ENCODE assay signal across 21 cellular contexts in the genomic region with DNA sequence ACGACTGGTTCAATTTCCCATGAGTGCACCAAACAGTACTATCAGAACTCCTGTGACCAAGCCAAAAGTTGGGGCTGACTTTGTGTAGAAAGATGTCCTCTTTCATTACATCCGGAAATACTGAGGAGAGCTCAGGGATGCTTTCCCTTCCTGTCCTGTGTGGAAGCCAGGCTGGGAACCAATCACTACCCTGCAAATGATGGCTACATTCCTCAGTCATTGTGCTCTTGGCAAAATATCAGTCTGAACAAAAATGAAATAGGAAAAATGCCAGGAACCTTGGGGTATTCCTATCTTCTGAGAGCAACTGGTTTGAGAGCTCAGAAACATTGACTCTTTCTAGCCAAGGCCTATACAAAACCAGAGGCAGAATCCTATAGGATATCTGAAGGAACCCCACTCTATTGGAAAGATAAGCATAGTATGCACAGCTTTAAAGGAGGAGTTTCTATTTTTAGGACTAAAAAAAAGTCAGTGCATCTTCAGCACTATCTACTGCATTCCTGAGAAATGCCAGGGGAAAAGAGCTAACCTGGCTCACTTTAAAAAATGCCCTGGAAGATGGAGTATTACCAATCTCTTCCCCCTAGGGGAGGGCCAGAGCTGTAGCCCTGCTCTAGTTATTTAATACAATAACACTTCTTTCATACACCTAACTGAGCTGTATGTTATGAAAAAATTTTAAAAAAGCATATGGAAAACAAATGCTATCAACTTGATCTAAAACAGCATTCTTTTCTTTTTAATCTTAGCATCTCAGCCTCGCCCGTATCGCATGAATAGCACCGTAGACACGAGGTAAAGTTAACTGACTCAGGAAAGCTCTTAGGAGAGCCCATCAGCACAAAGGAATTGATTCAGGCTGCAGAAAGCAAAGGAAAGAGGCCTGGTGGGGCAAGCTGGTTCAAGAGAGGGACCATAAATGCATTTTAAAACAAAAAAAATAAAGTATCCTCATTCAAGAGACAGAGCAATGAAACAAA. TPM values are rescaled to one million over a fixed set of nuclear protein-coding genes. Genes with fewer than 3 reads are reported as not detected.
DNase-seq lines count a peak whose midpoint lies in the region; ATAC-seq, FAIRE-seq and TF ChIP-seq lines count a peak whose summit lies in the region.
"Had no signal": no experiment of that assay in that cellular context is flagged by ENCODE, and none has a peak within 500 bp of the region (broad histone marks: within the 10 kb centered on the region; RNA-seq: fewer than 3 reads in every experiment).

No MANE protein-coding gene starts in this region.

- no peak for TF ChIP-seq POLR2A in K562 (conservative IDR thresholded peaks at IDR 0.05)

- H3K36me3 ChIP-seq in A673 (ENCODE audit: insufficient read depth, low read length, poor library complexity, severe bottlenecking) (peaks cover 39% of the 10 kb centered on the region), K562 (ENCODE audit: control insufficient read depth, insufficient read depth, low read length) (peaks cover 45% of the 10 kb centered on the region)
- H3K36me3 ChIP-seq: SJCRH30 had no signal

- intact Hi-C loops in A673 (cut with micrococcal nuclease; ENCODE audit: unreplicated experiment), result no loop called here
- intact Hi-C loops in K562 (cut with micrococcal nuclease), result no loop called here

- H2AFZ ChIP-seq in K562 (ENCODE audit: low read depth, low read length), result peak overlapping the region; percentile 41; the same call in 1 of the 2 replicates

- no peaks in the 10 kb centered on the region for H3K27me3 ChIP-seq in A673 (replicated peaks; ENCODE audit: insufficient read depth, low read depth, low read length, poor library complexity)
- H3K27me3 ChIP-seq in K562 (ENCODE audit: control insufficient read depth in 2 of 2, insufficient read depth in 2 of 2, low read length in 2 of 2), result no peaks in the 10 kb centered on the region
- H3K27me3 ChIP-seq: SJCRH30, tibial artery had no signal

- TF ChIP-seq CTCF in A673 (conservative IDR thresholded peaks at IDR 0.05; ENCODE audit: low read depth, low read length) (no peak), K562 (IDR thresholded peaks at IDR 0.05 in 2 of 3, conservative IDR thresholded peaks at IDR 0.05 in 1 of 3; ENCODE audit: insufficient read depth in 2 of 3, low read depth in 1 of 3, low read length in 3 of 3) (no peak), RWPE1 (conservative IDR thresholded peaks at IDR 0.05; ENCODE audit: low read depth) (no peak)

- no peak for TF ChIP-seq EP300 in K562 (IDR thresholded peaks at IDR 0.05; ENCODE audit: low read length)

- H3K79me2 ChIP-seq in K562 (ENCODE audit: control insufficient read depth, insufficient read depth, low read length), result no peaks in the 10 kb centered on the region

- peaks cover 3% of the 10 kb centered on the region for H3K9me1 ChIP-seq in K562 (ENCODE audit: control insufficient read depth, insufficient read depth, low read length)

- DNase-seq in A673 (ENCODE audit: low spot score) (no peak), G401 (ENCODE audit: low spot score) (peak; percentile 91), K562 (ENCODE audit: extremely low read depth in 1 of 4, low spot score in 3 of 4) (no peak), lung microvascular endothelial cell (ENCODE audit: low read depth in 2 of 2) (peak; percentile 41 to 91), RCC 7860 (ENCODE audit: low spot score) (no peak), NCI-H526 treated with DMSO at 0.1 percent for 48 hours (lab: John Stamatoyannopoulos, UW) (no peak), RWPE1 (ENCODE audit: low spot score) (no peak)
- DNase-seq: activated CD8-positive, alpha-beta memory T cell treated with anti-CD3 and anti-CD28 coated beads for 24 hours; central memory CD4-positive, alpha-beta T cell; midbrain; NCI-H1092; NCI-H2029 treated with DMSO at 0.1 percent for 48 hours; NCI-H510A; retina; SJCRH30; stimulated activated naive B cell treated with anti-CD40 and anti-IgM and Interleukin-4, amounts not matched to agents 10 μg/mL and 1 μg/mL and 100 μg/mL, for 72 hours; tibial artery had no signal

- H3K27ac ChIP-seq in A673 (ENCODE audit: low read depth, low read length, poor library complexity, severe bottlenecking), result peak overlapping the region; percentile 23
- peak overlapping the region; percentile 49; the same call in 1 of the 3 replicates for H3K27ac ChIP-seq in K562 (ENCODE audit: extremely low read depth, low read depth, low read length)
- H3K27ac ChIP-seq in RWPE1, result no peak overlapping the region
- H3K27ac ChIP-seq: A549, SJCRH30, tibial artery had no signal

- in situ Hi-C loops in G401 (cut with HindIII; ENCODE audit: low sequenced_read_pairs) (no loop called here), K562 (cut with MboI) (no loop called here)

- WGBS in K562 (ENCODE audit: insufficient coverage, low coverage, missing lambda C conversion rate), result 75% methylated on average over 7 of the region's 7 CpGs

- ATAC-seq in K562, result no peak
- no peak for ATAC-seq in HG03520 (IDR thresholded peaks at IDR 0.05; ENCODE audit: unreplicated experiment)
- ATAC-seq: A549; activated CD4-positive, CD25-positive, alpha-beta regulatory T cell treated with anti-CD3 and anti-CD28 coated beads, Interleukin-2, amount 50 U/mL, for 24 hours; HCT116; stimulated activated naive B cell treated with anti-CD40 and anti-IgM and Interleukin-4, amounts not matched to agents 10 μg/mL and 1 μg/mL and 100 μg/mL, for 72 hours had no signal

- TF ChIP-seq RAD21 in K562 (CRISPR knock-in tag; conservative IDR thresholded peaks at IDR 0.05 in 1 of 2, IDR thresholded peaks at IDR 0.05 in 1 of 2), result no peak

- H3K9ac ChIP-seq in K562 (ENCODE audit: insufficient read depth in 1 of 2, low read depth in 2 of 2, low read length in 2 of 2), result no peak overlapping the region

- H3K9me3 ChIP-seq in A673 (ENCODE audit: low read depth, low read length, poor library complexity, severe bottlenecking) (no peaks in the 10 kb centered on the region), K562 (replicated peaks; ENCODE audit: control insufficient read depth, insufficient read depth, low read depth, low read length) (no peaks in the 10 kb centered on the region)
- H3K9me3 ChIP-seq: A549, SJCRH30, tibial artery had no signal

- no peak overlapping the region; the same call in 1 of the 2 replicates for H3K4me2 ChIP-seq in K562 (ENCODE audit: insufficient read depth, low read length)
- H3K4me2 ChIP-seq: A549 had no signal

- POLR2A ChIA-PET in A673 (lab: Charles Lee; ENCODE audit: low non-redundant PET), result no interaction called here
- POLR2A ChIA-PET in K562 (lab: Yijun Ruan, JAX), result interaction anchor here (0.6 to 2.0 kb wide), 11 partner anchors 11 to 1378 kb away, joined by 3 to 6 read pairs (median 4); no protein-coding TSS in a partner anchor
- POLR2A ChIA-PET in RWPE1 (lab: Yijun Ruan, JAX; ENCODE audit: low non-redundant PET), result no interaction called here

- H3K4me1 ChIP-seq in A673 (ENCODE audit: insufficient read depth, low read length, poor library complexity, severe bottlenecking), result no peaks in the 10 kb centered on the region
- peaks cover 15 to 16% of the 10 kb centered on the region in 2 experiments; a peak in 4 of 5 replicates for H3K4me1 ChIP-seq in K562 (replicated peaks in 1 of 2; ENCODE audit: control insufficient read depth in 2 of 2, insufficient read depth in 2 of 2, low read length in 2 of 2)
- H3K4me1 ChIP-seq: A549, SJCRH30 had no signal

- CTCF ChIA-PET in A673 (lab: Charles Lee) (interaction anchor here (0.6 to 1.2 kb wide), 2 partner anchors 10 to 68 kb away, joined by 3 read pairs; no protein-coding TSS in a partner anchor), K562 (lab: Yijun Ruan, JAX; ENCODE audit: low intra/inter-chr PET ratio) (no interaction called here), RWPE1 (lab: Yijun Ruan, JAX) (no interaction called here)

- no peaks in the 10 kb centered on the region for H4K20me1 ChIP-seq in K562 (replicated peaks; ENCODE audit: control insufficient read depth, insufficient read depth, low read length)

- H3K4me3 ChIP-seq in A673 (ENCODE audit: low read depth, low read length, poor library complexity, severe bottlenecking), result no peak overlapping the region
- no peak overlapping the region for H3K4me3 ChIP-seq in K562
- H3K4me3 ChIP-seq: A549, SJCRH30, tibial artery had no signal

- no TSS peak for BruUV-seq in A673 (replicated peaks; lab: Mats Ljungman, UMichigan)
- BruUV-seq in K562 (replicated peaks; lab: Mats Ljungman, UMichigan), result no TSS peak

- no peak for FAIRE-seq in K562 (lab: Jason Lieb, UNC)
- no peak for FAIRE-seq in RCC 7860 (lab: Jason Lieb, UNC)
- FAIRE-seq: A549 had no signal

RNA-seq across cellular contexts. Expression of gene TGM4, which starts 50.0 kb away (rescaled TPM):
- total RNA-seq in A673 (2021) (0.09 TPM in 1 of 2 replicates, not detected in the other), K562 (2014; rRNA removed) (not detected in 2 replicates), K562 (2014; rRNA removed; fragmentation: Illumina TruSeq; extraction: Trizol) (not detected in 2 replicates), K562 (2015; rRNA removed; fragmentation: Illumina TruSeq; extraction: Trizol) (not detected in 2 replicates), K562 (2021) (not detected in 2 replicates), lung microvascular endothelial cell (under 0.01 TPM in 1 of 2 replicates, not detected in the other)
- not detected in 2 replicates for total RNA-seq in G401 (2014; rRNA removed; shearing (Covaris generic))
- not detected in 2 replicates for total RNA-seq in K562 (2011; cell fraction: chromatin; rRNA removed; ENCODE audit: low replicate concordance)
- total RNA-seq in K562 (2011; cell fraction: nucleolus; rRNA removed), result not detected in 2 replicates
- total RNA-seq in K562 (2011; cell fraction: nucleoplasm; rRNA removed), result not detected in 2 replicates
- polyA plus RNA-seq in K562 (2011; rRNA removed) (not detected in 2 replicates), K562 (2014; fragmentation: Illumina TruSeq; extraction: Trizol) (not detected in 2 replicates), K562 (2014; fragmentation: Nextera tagmentation; extraction: Ambion mirVana) (not detected), K562 (2014; rRNA removed) (not detected in 2 replicates)
- polyA plus RNA-seq in K562 (2011; cell fraction: cytosol; rRNA removed), result not detected in 2 replicates
- not detected in 2 replicates for polyA plus RNA-seq in K562 (2011; cell fraction: nucleus; rRNA removed)
- polyA plus RNA-seq in K562 (2012), result 0.03 TPM in 1 of 2 replicates, not detected in the other
- not detected in 2 replicates for polyA minus RNA-seq in K562 (2011; rRNA and poly(A)+ RNA removed)
- not detected in 2 replicates for polyA minus RNA-seq in K562 (2011; cell fraction: cytosol; rRNA and poly(A)+ RNA removed)
- polyA minus RNA-seq in K562 (2011; cell fraction: nucleus; rRNA and poly(A)+ RNA removed), result not detected in 2 replicates
- total RNA-seq: SJCRH30 had no signal

RNA-seq across cellular contexts. Expression of gene ZDHHC3, which starts 51.6 kb away (rescaled TPM):
- total RNA-seq in A673 (2021), result 94.7 and 95.2 TPM in 2 replicates
- 93.2 and 98.2 TPM in 2 replicates for total RNA-seq in G401 (2014; rRNA removed; shearing (Covaris generic))
- 109 and 142 TPM in 2 replicates for total RNA-seq in K562 (2011; cell fraction: chromatin; rRNA removed; ENCODE audit: low replicate concordance)
- 125 and 127 TPM in 2 replicates for total RNA-seq in K562 (2011; cell fraction: nucleolus; rRNA removed)
- 125 and 135 TPM in 2 replicates for total RNA-seq in K562 (2011; cell fraction: nucleoplasm; rRNA removed)
- total RNA-seq in K562 (2014; rRNA removed), result 77.1 and 78.6 TPM in 2 replicates
- total RNA-seq in K562 (2014; rRNA removed; fragmentation: Illumina TruSeq; extraction: Trizol), result 60.2 and 61.9 TPM in 2 replicates
- 62.0 and 67.2 TPM in 2 replicates for total RNA-seq in K562 (2015; rRNA removed; fragmentation: Illumina TruSeq; extraction: Trizol)
- 78.4 and 81.8 TPM in 2 replicates for total RNA-seq in K562 (2021)
- polyA plus RNA-seq in K562 (2011; rRNA removed), result 120 and 137 TPM in 2 replicates
- 128 and 154 TPM in 2 replicates for polyA plus RNA-seq in K562 (2011; cell fraction: cytosol; rRNA removed)
- polyA plus RNA-seq in K562 (2011; cell fraction: nucleus; rRNA removed), result 109 and 127 TPM in 2 replicates
- polyA plus RNA-seq in K562 (2012), result 64.4 and 69.1 TPM in 2 replicates
- 98.3 and 100 TPM in 2 replicates for polyA plus RNA-seq in K562 (2014; fragmentation: Illumina TruSeq; extraction: Trizol)
- polyA plus RNA-seq in K562 (2014; fragmentation: Nextera tagmentation; extraction: Ambion mirVana), result 10 to 100 TPM; 10.3 to 11.5 TPM
- 50.4 and 57.0 TPM in 2 replicates for polyA plus RNA-seq in K562 (2014; rRNA removed)
- 182 and 274 TPM in 2 replicates for polyA minus RNA-seq in K562 (2011; rRNA and poly(A)+ RNA removed)
- 53.8 and 89.1 TPM in 2 replicates for polyA minus RNA-seq in K562 (2011; cell fraction: cytosol; rRNA and poly(A)+ RNA removed)
- 47.1 and 72.9 TPM in 2 replicates for polyA minus RNA-seq in K562 (2011; cell fraction: nucleus; rRNA and poly(A)+ RNA removed)
- total RNA-seq in lung microvascular endothelial cell, result 57.1 and 61.5 TPM in 2 replicates

RNA-seq across cellular contexts. Expression of gene EXOSC7, which starts 51.7 kb away (rescaled TPM):
- total RNA-seq in A673 (2021) (47.4 and 57.3 TPM in 2 replicates), K562 (2014; rRNA removed) (112 and 119 TPM in 2 replicates), K562 (2014; rRNA removed; fragmentation: Illumina TruSeq; extraction: Trizol) (119 TPM in 2 replicates), K562 (2015; rRNA removed; fragmentation: Illumina TruSeq; extraction: Trizol) (105 and 107 TPM in 2 replicates), K562 (2021) (87.4 and 98.3 TPM in 2 replicates), lung microvascular endothelial cell (23.8 and 25.6 TPM in 2 replicates)
- 66.9 and 78.1 TPM in 2 replicates for total RNA-seq in G401 (2014; rRNA removed; shearing (Covaris generic))
- 124 and 137 TPM in 2 replicates for total RNA-seq in K562 (2011; cell fraction: chromatin; rRNA removed; ENCODE audit: low replicate concordance)
- 87.0 and 90.4 TPM in 2 replicates for total RNA-seq in K562 (2011; cell fraction: nucleolus; rRNA removed)
- 129 and 185 TPM in 2 replicates for total RNA-seq in K562 (2011; cell fraction: nucleoplasm; rRNA removed)
- polyA plus RNA-seq in K562 (2011; rRNA removed) (132 and 154 TPM in 2 replicates), K562 (2014; fragmentation: Illumina TruSeq; extraction: Trizol) (88.5 and 99.2 TPM in 2 replicates), K562 (2014; fragmentation: Nextera tagmentation; extraction: Ambion mirVana) (100 to 1,000 TPM; 236 to 237 TPM), K562 (2014; rRNA removed) (110 and 134 TPM in 2 replicates)
- polyA plus RNA-seq in K562 (2011; cell fraction: cytosol; rRNA removed), result 67.9 and 117 TPM in 2 replicates
- 104 and 118 TPM in 2 replicates for polyA plus RNA-seq in K562 (2011; cell fraction: nucleus; rRNA removed)
- 61.4 and 143 TPM in 2 replicates for polyA plus RNA-seq in K562 (2012)
- polyA minus RNA-seq in K562 (2011; rRNA and poly(A)+ RNA removed), result 130 and 154 TPM in 2 replicates
- polyA minus RNA-seq in K562 (2011; cell fraction: cytosol; rRNA and poly(A)+ RNA removed), result 25.9 and 38.0 TPM in 2 replicates
- 37.3 and 60.9 TPM in 2 replicates for polyA minus RNA-seq in K562 (2011; cell fraction: nucleus; rRNA and poly(A)+ RNA removed)

Comparison
In these comparisons a context has a peak if more than half of its experiments do, and no peak if none do; other contexts are left out.
1. DNase-seq: peak in G401 (single experiment) and lung microvascular endothelial cell (2 of 2); none in A673 (single experiment), K562 (0 of 4), RCC 7860 (single experiment), NCI-H526 treated with DMSO at 0.1 percent for 48 hours (single experiment) and RWPE1 (single experiment).